In the genomic region with DNA sequence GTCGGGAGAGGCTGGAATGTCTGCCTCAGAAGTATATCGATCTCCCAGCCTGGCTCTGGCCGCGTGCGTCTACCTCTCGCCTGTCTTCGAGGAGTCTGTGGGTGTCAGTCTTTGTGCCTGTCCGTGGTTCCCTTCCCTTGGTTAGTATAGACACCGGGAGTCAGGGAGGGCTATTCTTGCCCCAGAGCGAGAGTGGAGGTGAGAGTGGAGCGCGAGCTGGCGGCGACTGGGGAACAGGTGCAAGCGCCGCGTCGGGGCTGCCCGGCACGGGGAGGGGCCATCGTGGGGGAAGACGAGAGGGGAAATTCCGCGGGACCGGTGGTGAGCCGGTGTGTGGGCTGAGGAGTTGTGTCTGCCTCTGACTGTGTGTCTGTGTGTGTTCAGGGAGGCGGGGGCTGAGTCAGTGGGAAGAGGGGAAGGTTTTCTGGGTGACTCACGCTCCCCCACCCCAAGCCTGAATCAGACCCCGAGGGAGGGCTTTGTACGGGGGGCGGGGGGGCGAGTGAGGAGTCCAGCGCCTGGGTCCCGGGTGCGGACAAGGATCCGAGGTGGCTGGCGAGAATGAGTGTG, we compare ENCODE assay signal across 8 cellular contexts. TPM values are rescaled to one million over a fixed set of nuclear protein-coding genes. Genes with fewer than 3 reads are reported as not detected.
DNase-seq lines count a peak whose midpoint lies in the region; ATAC-seq and TF ChIP-seq lines count a peak whose summit lies in the region.

No MANE protein-coding gene starts in this region.

- H3K4me2 ChIP-seq in HCT116 (ENCODE audit: low read length): peak overlapping the region; percentile 99

- no peaks in the 10 kb centered on the region for H3K27me3 Mint-ChIP-seq in nephron progenitor cell (ENCODE audit: low read depth, poor library complexity)

- BruUV-seq in HCT116 (replicated peaks; lab: Mats Ljungman, UMichigan): no TSS peak

- peaks cover 21% of the 10 kb centered on the region for H3K36me3 Mint-ChIP-seq in nephron progenitor cell (ENCODE audit: low read depth)

- no peaks in the 10 kb centered on the region for H3K9me2 ChIP-seq in HCT116 (ENCODE audit: insufficient read depth)

- peaks cover 0 to 12% of the 10 kb centered on the region in 2 experiments; a peak in 3 of 4 replicates for H3K36me3 ChIP-seq in HCT116 (ENCODE audit: control insufficient read depth in 1 of 2, insufficient read depth in 2 of 2, low read length in 2 of 2)
- peaks cover 19% of the 10 kb centered on the region for H3K36me3 ChIP-seq in NT2/D1 (ENCODE audit: insufficient read depth, insufficient read length, low read length)

- peak overlapping the region; percentile 92 for H3K4me3 Mint-ChIP-seq in nephron progenitor cell

- no peak overlapping the region for H2AFZ ChIP-seq in HCT116 (ENCODE audit: low read depth, low read length, poor library complexity, severe bottlenecking)

- H3K9me3 Mint-ChIP-seq in nephron progenitor cell: no peaks in the 10 kb centered on the region

- H3K79me2 ChIP-seq in HCT116 (ENCODE audit: insufficient read depth, low read length): peaks cover 61% of the 10 kb centered on the region

- no peak for TF ChIP-seq POLR2A in HCT116 (IDR thresholded peaks at IDR 0.05; ENCODE audit: borderline replicate concordance, extremely low read depth, insufficient read depth, insufficient read length)

- peaks cover 38 to 53% of the 10 kb centered on the region in 2 experiments for H3K4me1 ChIP-seq in HCT116 (ENCODE audit: control insufficient read depth in 1 of 2, insufficient read depth in 2 of 2, low read length in 2 of 2)
- H3K4me1 ChIP-seq in NT2/D1 (ENCODE audit: insufficient read depth, insufficient read length): peaks cover 13% of the 10 kb centered on the region

- POLR2A ChIA-PET in HCT116 (lab: Charles Lee): interaction anchor here (0.8 to 3.7 kb wide), 7 partner anchors 8 to 155 kb away, joined by 3 to 45 read pairs (median 7); a partner anchor contains a TSS

- peak; percentile 1 for ATAC-seq in HCT116
- peak; percentile 44 for ATAC-seq in stimulated activated naive CD8-positive, alpha-beta T cell treated with anti-CD3 and anti-CD28 coated beads, Interleukin-15, Interleukin-2, amounts not matched to agents 100 U/mL and 50 U/mL, for 24 hours

- H3K27ac Mint-ChIP-seq in nephron progenitor cell: peak overlapping the region; percentile 92

- H3K9ac ChIP-seq in HCT116 (ENCODE audit: low read length): peak overlapping the region; percentile 99
- H3K9ac ChIP-seq in NT2/D1 (ENCODE audit: insufficient read length, low read depth): peak overlapping the region; percentile 88

- H3K27me3 ChIP-seq in HCT116 (ENCODE audit: insufficient read depth, low read length): no peaks in the 10 kb centered on the region
- H3K27me3 ChIP-seq in NT2/D1 (ENCODE audit: insufficient read depth, insufficient read length): no peaks in the 10 kb centered on the region

- TF ChIP-seq CTCF in HCT116 (IDR thresholded peaks at IDR 0.05 in 2 of 3, conservative IDR thresholded peaks at IDR 0.05 in 1 of 3; ENCODE audit: borderline replicate concordance in 1 of 3, insufficient read depth in 1 of 3, low read depth in 2 of 3, low read length in 2 of 3) (no peak), fibroblast of mammary gland (conservative IDR thresholded peaks at IDR 0.05; ENCODE audit: control insufficient read depth, insufficient read depth, low read depth, low read length) (no peak), nephron progenitor cell (IDR thresholded peaks at IDR 0.05) (no peak)

- no peak for TF ChIP-seq RAD21 in HCT116 (IDR thresholded peaks at IDR 0.05; ENCODE audit: low read depth)

- peaks cover 76% of the 10 kb centered on the region for H3K4me1 Mint-ChIP-seq in nephron progenitor cell

- intact Hi-C loops in HCT116 (cut with micrococcal nuclease): loop anchor here (5.0 kb wide), 1 partner anchor 100 kb away; no protein-coding TSS in a partner anchor

- DNase-seq in ELF-1 (ENCODE audit: low read depth, low spot score) (peak; percentile 70), HCT116 (ENCODE audit: low read depth, low spot score) (no peak), NT2/D1 (ENCODE audit: low read depth, low spot score) (no peak), activated T-helper 1 cell treated with Interleukin-2 at 50 U/mL for 16 hours (ENCODE audit: low read depth) (peak; percentile 80), fibroblast of mammary gland (ENCODE audit: low read depth) (peak; percentile 95), nephron progenitor cell (no peak), AML-193 (lab: John Stamatoyannopoulos, UW) (no peak)
- DNase-seq in stimulated activated naive CD8-positive, alpha-beta T cell treated with anti-CD3 and anti-CD28 coated beads, Interleukin-15, Interleukin-2, amounts not matched to agents 100 U/mL and 50 U/mL, for 24 hours: peak; percentile 95

- no peaks in the 10 kb centered on the region for H4K20me1 ChIP-seq in HCT116 (ENCODE audit: insufficient read depth)

- CTCF ChIA-PET in HCT116 (lab: Charles Lee): interaction anchor here (0.6 to 2.5 kb wide), 4 partner anchors 17 to 439 kb away, joined by 3 to 8 read pairs (median 4); a partner anchor contains a TSS

- peak overlapping the region; percentile 97 for H3K27ac ChIP-seq in HCT116 (ENCODE audit: low read depth, low read length)

- RAD21 ChIA-PET in HCT116 (lab: Charles Lee; ENCODE audit: low non-redundant PET in 1 of 2, low total read pairs in 2 of 2, uncharacterized antibody in 2 of 2, unreplicated experiment in 2 of 2): interaction anchor here in 1 of 2 experiments (1.9 kb wide), 1 partner anchor 17 kb away, joined by 4 read pairs; no protein-coding TSS in a partner anchor

- H3K9me3 ChIP-seq in HCT116 (ENCODE audit: control insufficient read depth in 1 of 2, insufficient read depth in 1 of 2, low read depth in 1 of 2, low read length in 2 of 2): no peaks in the 10 kb centered on the region
- H3K9me3 ChIP-seq in NT2/D1 (ENCODE audit: insufficient read depth, low read length): no peaks in the 10 kb centered on the region

- H3K4me3 ChIP-seq in HCT116 (replicated peaks in 1 of 2; ENCODE audit: low read depth in 1 of 2, low read length in 2 of 2): peak overlapping the region; percentile 92 to 94
- peak overlapping the region; percentile 78 for H3K4me3 ChIP-seq in NT2/D1 (ENCODE audit: insufficient read length, low read depth)
- H3K4me3 ChIP-seq in fibroblast of mammary gland (ENCODE audit: control insufficient read depth, low read depth, low read length): peak overlapping the region; percentile 68

TF ChIP-seq in HCT116, 20 proteins besides CTCF, POLR2A, EP300 and RAD21:
- TF ChIP-seq SIN3A (IDR thresholded peaks at IDR 0.05; ENCODE audit: low read depth) (no peak), EZH2 (IDR thresholded peaks at IDR 0.05) (no peak), POLR2AphosphoS5 (IDR thresholded peaks at IDR 0.05; ENCODE audit: low read depth, low read length) (peak; percentile 4; the same call in 1 of the 2 replicates)
- TF ChIP-seq, protein P1, sequence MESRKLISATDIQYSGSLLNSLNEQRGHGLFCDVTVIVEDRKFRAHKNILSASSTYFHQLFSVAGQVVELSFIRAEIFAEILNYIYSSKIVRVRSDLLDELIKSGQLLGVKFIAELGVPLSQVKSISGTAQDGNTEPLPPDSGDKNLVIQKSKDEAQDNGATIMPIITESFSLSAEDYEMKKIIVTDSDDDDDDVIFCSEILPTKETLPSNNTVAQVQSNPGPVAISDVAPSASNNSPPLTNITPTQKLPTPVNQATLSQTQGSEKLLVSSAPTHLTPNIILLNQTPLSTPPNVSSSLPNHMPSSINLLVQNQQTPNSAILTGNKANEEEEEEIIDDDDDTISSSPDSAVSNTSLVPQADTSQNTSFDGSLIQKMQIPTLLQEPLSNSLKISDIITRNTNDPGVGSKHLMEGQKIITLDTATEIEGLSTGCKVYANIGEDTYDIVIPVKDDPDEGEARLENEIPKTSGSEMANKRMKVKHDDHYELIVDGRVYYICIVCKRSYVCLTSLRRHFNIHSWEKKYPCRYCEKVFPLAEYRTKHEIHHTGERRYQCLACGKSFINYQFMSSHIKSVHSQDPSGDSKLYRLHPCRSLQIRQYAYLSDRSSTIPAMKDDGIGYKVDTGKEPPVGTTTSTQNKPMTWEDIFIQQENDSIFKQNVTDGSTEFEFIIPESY (IDR thresholded peaks at IDR 0.05; ENCODE audit: extremely low read depth, insufficient replicate concordance, low read length): peak; percentile 6

RNA-seq across cellular contexts. Expression of a gene that starts 8.4 kb away (rescaled TPM):
- 42.1 TPM for total RNA-seq in HCT116 (2021; ENCODE audit: unreplicated experiment)
- polyA plus RNA-seq in HCT116 (2012): 21.0 and 26.5 TPM in 2 replicates

RNA-seq across cellular contexts. Expression of a gene that starts 12.4 kb away (rescaled TPM):
- 2.8 TPM for total RNA-seq in HCT116 (2021; ENCODE audit: unreplicated experiment)
- polyA plus RNA-seq in HCT116 (2012): 0.82 and 1.8 TPM in 2 replicates

RNA-seq across cellular contexts. Expression of a gene that starts 14.9 kb away (rescaled TPM):
- total RNA-seq in HCT116 (2021; ENCODE audit: unreplicated experiment): 103 TPM
- 148 and 157 TPM in 2 replicates for polyA plus RNA-seq in HCT116 (2012)

RNA-seq across cellular contexts. Expression of a gene that starts 15.3 kb away (rescaled TPM):
- total RNA-seq in HCT116 (2021; ENCODE audit: unreplicated experiment): 21.5 TPM
- polyA plus RNA-seq in HCT116 (2012): 16.0 and 17.9 TPM in 2 replicates

RNA-seq across cellular contexts. Expression of a gene that starts 46.1 kb away (rescaled TPM):
- 54.8 TPM for total RNA-seq in HCT116 (2021; ENCODE audit: unreplicated experiment)
- 54.9 and 63.8 TPM in 2 replicates for polyA plus RNA-seq in HCT116 (2012)

Comparison
In these comparisons a context has a peak if more than half of its experiments do, and no peak if none do; other contexts are left out.
1. DNase-seq: peak in ELF-1 (single experiment), activated T-helper 1 cell treated with Interleukin-2 at 50 U/mL for 16 hours (single experiment), fibroblast of mammary gland (single experiment) and stimulated activated naive CD8-positive, alpha-beta T cell treated with anti-CD3 and anti-CD28 coated beads, Interleukin-15, Interleukin-2, amounts not matched to agents 100 U/mL and 50 U/mL, for 24 hours (single experiment); none in HCT116 (single experiment), NT2/D1 (single experiment), nephron progenitor cell (single experiment) and AML-193 (0 of 2).
2. Peak in every context shown above with its lines, with median percentiles within 50 percentile points of each other: H3K4me3 ChIP-seq.